In genomic region chr3:149128856-149129255, GRCh38 we compare ENCODE assay signal across 8 cellular contexts. TPM values are rescaled to one million over a fixed set of nuclear protein-coding genes. Genes with fewer than 3 reads are reported as not detected.
A peak's percentile ranks its signal among the peaks of the same experiment; 100 is the strongest.
DNase-seq lines count a peak whose midpoint lies in the region; ATAC-seq, FAIRE-seq and TF ChIP-seq lines count a peak whose summit lies in the region.

No MANE protein-coding gene starts in this region.

- TF ChIP-seq EP300 in gastroesophageal sphincter (IDR thresholded peaks at IDR 0.05): no peak

- no peak for FAIRE-seq in GM12892 (lab: Jason Lieb, UNC)

- no peaks in the 10 kb centered on the region for H3K36me3 ChIP-seq in SK-N-MC (ENCODE audit: insufficient read depth, low read length)
- H3K36me3 ChIP-seq in gastroesophageal sphincter: no peaks in the 10 kb centered on the region
- no peaks in the 10 kb centered on the region for H3K36me3 ChIP-seq in skeletal muscle tissue (ENCODE audit: control insufficient read depth in 3 of 3, insufficient read depth in 3 of 3, low read length in 3 of 3)

- H3K9ac ChIP-seq in SK-N-MC (ENCODE audit: insufficient read length) (peak overlapping the region; percentile 66), skeletal muscle tissue (ENCODE audit: low read depth in 1 of 3, low read length in 3 of 3) (peak overlapping the region; percentile 60 to 86 (median 73))

- peak; percentile 18 for DNase-seq in DMS53 (lab: John Stamatoyannopoulos, UW)
- no peak for DNase-seq in DMS53 treated with DMSO at 0.1 percent for 48 hours (lab: John Stamatoyannopoulos, UW; ENCODE audit: unreplicated experiment)
- no peak for DNase-seq in SK-N-MC (ENCODE audit: low read depth, low spot score)
- DNase-seq in GM12892 (ENCODE audit: insufficient read length): no peak
- DNase-seq in DMS79 (lab: John Stamatoyannopoulos, UW): no peak

- H3K4me1 ChIP-seq in gastroesophageal sphincter: peaks cover 0 to 40% (median 5%) of the 10 kb centered on the region in 3 donors
- peaks cover 7 to 22% (median 10%) of the 10 kb centered on the region in 3 donors for H3K4me1 ChIP-seq in skeletal muscle tissue (ENCODE audit: control insufficient read depth in 3 of 3, insufficient read depth in 3 of 3, low read length in 3 of 3)

- H3K4me3 ChIP-seq in SK-N-MC (peak overlapping the region; percentile 93), gastroesophageal sphincter (peak overlapping the region; percentile 93 to 95), skeletal muscle tissue (ENCODE audit: low read length in 3 of 3) (peak overlapping the region; percentile 90 to 95 (median 94))

- ATAC-seq in gastroesophageal sphincter (no peak), HG03135 (IDR thresholded peaks at IDR 0.05; ENCODE audit: unreplicated experiment) (no peak)

- H3K27me3 ChIP-seq in gastroesophageal sphincter (no peaks in the 10 kb centered on the region), skeletal muscle tissue (ENCODE audit: control insufficient read depth in 3 of 3, insufficient read depth in 3 of 3, low read length in 3 of 3) (no peaks in the 10 kb centered on the region)

- TF ChIP-seq POLR2A in gastroesophageal sphincter (IDR thresholded peaks at IDR 0.05) (no peak), GM12892 (IDR thresholded peaks at IDR 0.05; ENCODE audit: low read depth, low read length) (no peak)

- H3K27ac ChIP-seq in SK-N-MC (no peak overlapping the region), gastroesophageal sphincter (peak overlapping the region; percentile 60 to 92 (median 86)), skeletal muscle tissue (ENCODE audit: low read depth, low read length) (peak overlapping the region; percentile 32)

- H3K9me3 ChIP-seq in SK-N-MC (ENCODE audit: low read depth, low read length) (no peaks in the 10 kb centered on the region), gastroesophageal sphincter (no peaks in the 10 kb centered on the region), skeletal muscle tissue (ENCODE audit: control insufficient read depth in 3 of 3, low read length in 3 of 3) (no peaks in the 10 kb centered on the region)

- WGBS in gastroesophageal sphincter (ENCODE audit: low coverage in 1 of 2), 2 donors: 0 to 2% methylated on average over 4 to 5 of the region's 5 CpGs

- no peak for TF ChIP-seq CTCF in gastroesophageal sphincter (IDR thresholded peaks at IDR 0.05)

RNA-seq across cellular contexts. Expression of gene HPS3, which starts 0.6 kb away (rescaled TPM):
- total RNA-seq in gastroesophageal sphincter (10 to 100 TPM; 13.7 to 18.3 (median 14.7) TPM), skeletal muscle tissue (6.3 TPM)
- polyA plus RNA-seq in GM12892 (2012; ENCODE audit: missing spikeins): 15.4 TPM

RNA-seq across cellular contexts. Expression of gene HLTF, which starts 42.5 kb away (rescaled TPM):
- total RNA-seq in gastroesophageal sphincter: 10 to 100 TPM; 18.3 to 28.2 (median 23.0) TPM
- total RNA-seq in skeletal muscle tissue: 26.6 TPM
- 30.9 TPM for polyA plus RNA-seq in GM12892 (2012; ENCODE audit: missing spikeins)
